In the genomic region with DNA sequence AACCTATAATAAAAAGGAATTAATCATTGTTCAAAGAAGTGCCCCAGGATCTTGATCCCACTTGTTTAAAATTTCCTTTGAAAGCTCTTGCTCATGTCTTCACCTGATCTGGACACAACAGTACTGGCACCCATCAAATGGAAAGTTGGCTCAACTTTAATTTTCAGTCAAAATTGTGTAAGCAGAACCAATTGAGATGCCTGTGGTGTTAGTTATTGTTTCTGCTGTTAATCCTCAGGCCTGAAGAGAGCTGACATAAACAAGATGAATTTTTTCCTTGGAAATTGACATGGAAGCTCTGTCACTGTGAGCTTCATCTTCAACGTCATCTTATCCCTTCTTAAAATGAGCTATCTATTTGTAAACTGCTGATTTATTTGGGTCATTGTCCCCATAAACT, we compare ENCODE assay signal across 17 cellular contexts.
DNase-seq lines count a peak whose midpoint lies in the region; ATAC-seq and TF ChIP-seq lines count a peak whose summit lies in the region.
"Had no signal": no experiment of that assay in that cellular context is flagged by ENCODE, and none has a peak within 500 bp of the region (broad histone marks: within the 10 kb centered on the region; RNA-seq: fewer than 3 reads in every experiment).

No MANE protein-coding gene starts in this region.

- peaks cover 31% of the 10 kb centered on the region for H3K4me1 Mint-ChIP-seq in dendritic cell treated with granulocyte-macrophage colony-stimulating factor and Interleukin-4, amounts not matched to agents 40 ng/mL and 50 ng/mL, for 4 days (ENCODE audit: low read depth)
- peaks cover 29% of the 10 kb centered on the region for H3K4me1 Mint-ChIP-seq in progenitor cell of endocrine pancreas (ENCODE audit: low read depth)
- peaks cover 56 to 80% of the 10 kb centered on the region in 2 donors for H3K4me1 Mint-ChIP-seq in natural killer cell treated with Interleukin-12 subunit alpha and Interleukin-12 subunit beta and Interleukin-15 and Interleukin-18, amount 100 ng/mL, for 72 hours (ENCODE audit: low read depth in 2 of 2)

- H3K27ac ChIP-seq in mesenchymal stem cell (ENCODE audit: low read length, poor library complexity, severe bottlenecking) = no peak overlapping the region
- H3K27ac ChIP-seq: 22Rv1, BLaER1 had no signal

- H3K27ac Mint-ChIP-seq in dendritic cell treated with granulocyte-macrophage colony-stimulating factor and Interleukin-4, amounts not matched to agents 40 ng/mL and 50 ng/mL, for 4 days = peak overlapping the region; percentile 78
- no peak overlapping the region for H3K27ac Mint-ChIP-seq in progenitor cell of endocrine pancreas
- no peak overlapping the region for H3K27ac Mint-ChIP-seq in natural killer cell treated with Interleukin-12 subunit alpha and Interleukin-12 subunit beta and Interleukin-15 and Interleukin-18, amount 100 ng/mL, for 72 hours

- no peak overlapping the region for H4K8ac ChIP-seq in mesenchymal stem cell (ENCODE audit: low read length)

- no peak overlapping the region for H3K4me3 ChIP-seq in AG09309 (ENCODE audit: control insufficient read depth, low read depth, low read length)
- no peak overlapping the region for H3K4me3 ChIP-seq in mesenchymal stem cell (ENCODE audit: insufficient read depth in 1 of 2, low read depth in 1 of 2, low read length in 2 of 2)
- H3K4me3 ChIP-seq: BLaER1 had no signal

- no peak overlapping the region for H2AK5ac ChIP-seq in mesenchymal stem cell (ENCODE audit: low read length, severe bottlenecking)

- H3K4me1 ChIP-seq in mesenchymal stem cell (ENCODE audit: control insufficient read depth, insufficient read depth, low read depth, low read length) = no peaks in the 10 kb centered on the region

- WGBS in mesenchymal stem cell = 50% methylated on average over 1 of the region's 1 CpG

- DNase-seq in AG09309 (ENCODE audit: low read depth) (peak; percentile 4), LHCN-M2 (ENCODE audit: low read depth) (peak; percentile 23), mesenchymal stem cell (peak; percentile 38), progenitor cell of endocrine pancreas (ENCODE audit: low spot score, unreplicated experiment) (no peak), NCI-H128 (lab: John Stamatoyannopoulos, UW; ENCODE audit: unreplicated experiment) (no peak)
- no peak for DNase-seq in natural killer cell treated with Interleukin-12 subunit alpha and Interleukin-12 subunit beta and Interleukin-15 and Interleukin-18, amount 100 ng/mL, for 72 hours (ENCODE audit: low spot score)
- no peak for DNase-seq in activated T-cell treated with anti-CD3 and anti-CD28 coated beads, Interleukin-2, amount 50 U/mL, for 48 hours
- DNase-seq: DMS 273 treated with DMSO at 0.1 percent for 48 hours, NCI-H1417 treated with DMSO at 0.1 percent for 48 hours, NCI-H2029, NCI-H2171, NCI-H446 treated with DMSO at 0.1 percent for 48 hours, RPMI8226, SIG-M5 had no signal

- intact Hi-C loops in dendritic cell treated with granulocyte-macrophage colony-stimulating factor and Interleukin-4, amounts not matched to agents 40 ng/mL and 50 ng/mL, for 4 days (cut with micrococcal nuclease) = no loop called here

- no peaks in the 10 kb centered on the region for H3K36me3 Mint-ChIP-seq in dendritic cell treated with granulocyte-macrophage colony-stimulating factor and Interleukin-4, amounts not matched to agents 40 ng/mL and 50 ng/mL, for 4 days (ENCODE audit: low read depth)
- no peaks in the 10 kb centered on the region for H3K36me3 Mint-ChIP-seq in progenitor cell of endocrine pancreas (ENCODE audit: insufficient read depth)
- H3K36me3 Mint-ChIP-seq in natural killer cell treated with Interleukin-12 subunit alpha and Interleukin-12 subunit beta and Interleukin-15 and Interleukin-18, amount 100 ng/mL, for 72 hours = peaks cover 28% of the 10 kb centered on the region

- no peak overlapping the region for H2BK120ac ChIP-seq in mesenchymal stem cell (ENCODE audit: low read depth, low read length)

- no peak for TF ChIP-seq CTCF in AG09309 (IDR thresholded peaks at IDR 0.05; ENCODE audit: control insufficient read depth, insufficient read depth, low read depth, low read length, missing control alignments)
- no peak for TF ChIP-seq CTCF in progenitor cell of endocrine pancreas (IDR thresholded peaks at IDR 0.05; ENCODE audit: unreplicated experiment)

- no peak overlapping the region for H3K4ac ChIP-seq in mesenchymal stem cell (ENCODE audit: low read depth in 1 of 2, low read length in 2 of 2)

- H2BK5ac ChIP-seq in mesenchymal stem cell (ENCODE audit: low read depth, low read length, poor library complexity, severe bottlenecking) = no peak overlapping the region

- no peak overlapping the region for H3K23ac ChIP-seq in mesenchymal stem cell (ENCODE audit: low read length in 2 of 2)

- no peak overlapping the region for H2BK15ac ChIP-seq in mesenchymal stem cell (ENCODE audit: low read depth, poor library complexity, severe bottlenecking)

- H3K27me3 ChIP-seq in mesenchymal stem cell (ENCODE audit: control insufficient read depth in 1 of 2, insufficient read depth in 1 of 2, low read length in 2 of 2) = no peaks in the 10 kb centered on the region
- H3K27me3 ChIP-seq: BLaER1 had no signal

- no peak overlapping the region for H3K14ac ChIP-seq in mesenchymal stem cell (ENCODE audit: low read length in 2 of 2)

- H3K79me1 ChIP-seq in mesenchymal stem cell (replicated peaks; ENCODE audit: low read length, poor library complexity, severe bottlenecking) = no peaks in the 10 kb centered on the region

- H3K4me2 ChIP-seq in mesenchymal stem cell (ENCODE audit: low read length, poor library complexity, severe bottlenecking) = no peak overlapping the region
- H3K4me2 ChIP-seq: BLaER1 had no signal

- H3K9me3 ChIP-seq in mesenchymal stem cell (ENCODE audit: control insufficient read depth, low read length) = no peaks in the 10 kb centered on the region
- H3K9me3 ChIP-seq: BLaER1 had no signal

- no peak overlapping the region for H3K18ac ChIP-seq in mesenchymal stem cell (ENCODE audit: low read depth in 1 of 2, low read length in 2 of 2)

- ATAC-seq in natural killer cell treated with Interleukin-12 subunit alpha and Interleukin-12 subunit beta and Interleukin-15 and Interleukin-18, amount 100 ng/mL, for 72 hours = no peak

- H3K36me3 ChIP-seq in mesenchymal stem cell (ENCODE audit: control insufficient read depth in 1 of 2, insufficient read depth in 2 of 2, low read depth in 1 of 2, low read length in 2 of 2) = no peaks in the 10 kb centered on the region
- H3K36me3 ChIP-seq: BLaER1 had no signal

- no peak overlapping the region for H2AFZ ChIP-seq in mesenchymal stem cell (ENCODE audit: low read depth, low read length)

- no peak overlapping the region for H3K9ac ChIP-seq in mesenchymal stem cell (ENCODE audit: low read length)
- H3K9ac ChIP-seq: BLaER1 had no signal

- H3K4me3 Mint-ChIP-seq in dendritic cell treated with granulocyte-macrophage colony-stimulating factor and Interleukin-4, amounts not matched to agents 40 ng/mL and 50 ng/mL, for 4 days = no peak overlapping the region
- no peak overlapping the region for H3K4me3 Mint-ChIP-seq in progenitor cell of endocrine pancreas (ENCODE audit: low read depth)
- H3K4me3 Mint-ChIP-seq in natural killer cell treated with Interleukin-12 subunit alpha and Interleukin-12 subunit beta and Interleukin-15 and Interleukin-18, amount 100 ng/mL, for 72 hours = no peak overlapping the region

- H3K9me3 Mint-ChIP-seq in dendritic cell treated with granulocyte-macrophage colony-stimulating factor and Interleukin-4, amounts not matched to agents 40 ng/mL and 50 ng/mL, for 4 days = peaks cover 33% of the 10 kb centered on the region
- H3K9me3 Mint-ChIP-seq in progenitor cell of endocrine pancreas (ENCODE audit: low read depth) = peaks cover 9% of the 10 kb centered on the region
- H3K9me3 Mint-ChIP-seq in natural killer cell treated with Interleukin-12 subunit alpha and Interleukin-12 subunit beta and Interleukin-15 and Interleukin-18, amount 100 ng/mL, for 72 hours = peaks cover 3% of the 10 kb centered on the region

- no peak overlapping the region for H4K91ac ChIP-seq in mesenchymal stem cell (ENCODE audit: low read length)

- no peak overlapping the region for H2BK12ac ChIP-seq in mesenchymal stem cell (ENCODE audit: low read length in 2 of 2)

- no peaks in the 10 kb centered on the region for H3K27me3 Mint-ChIP-seq in dendritic cell treated with granulocyte-macrophage colony-stimulating factor and Interleukin-4, amounts not matched to agents 40 ng/mL and 50 ng/mL, for 4 days
- no peaks in the 10 kb centered on the region for H3K27me3 Mint-ChIP-seq in progenitor cell of endocrine pancreas
- H3K27me3 Mint-ChIP-seq in natural killer cell treated with Interleukin-12 subunit alpha and Interleukin-12 subunit beta and Interleukin-15 and Interleukin-18, amount 100 ng/mL, for 72 hours = peaks cover 4 to 17% of the 10 kb centered on the region in 2 donors

Comparison
In these comparisons a context has a peak if more than half of its experiments do, and no peak if none do; other contexts are left out.
1. DNase-seq: peak in AG09309 (single experiment), LHCN-M2 (single experiment) and mesenchymal stem cell (single experiment); none in progenitor cell of endocrine pancreas (single experiment), natural killer cell treated with Interleukin-12 subunit alpha and Interleukin-12 subunit beta and Interleukin-15 and Interleukin-18, amount 100 ng/mL, for 72 hours (single experiment), NCI-H128 (single experiment) and activated T-cell treated with anti-CD3 and anti-CD28 coated beads, Interleukin-2, amount 50 U/mL, for 48 hours (0 of 2).